1 cellular context compared by ENCODE assay signal in genomic region chr16:84032458-84033178, GRCh38.
TF ChIP-seq lines count a peak whose summit lies in the region.

No MANE protein-coding gene starts in this region.

TF ChIP-seq in GM23338, 12 proteins besides CTCF, POLR2A, EP300 and RAD21 (continued from another document):
- TF ChIP-seq REST (IDR thresholded peaks at IDR 0.05; ENCODE audit: unreplicated experiment) (no peak), NANOG (IDR thresholded peaks at IDR 0.05; ENCODE audit: borderline replicate concordance) (no peak), EZH2 (IDR thresholded peaks at IDR 0.05; ENCODE audit: low read depth, unreplicated experiment) (no peak), CREB1 (CRISPR knock-in tag; IDR thresholded peaks at IDR 0.05; ENCODE audit: low read depth) (no peak), ZNF331 (CRISPR knock-in tag; IDR thresholded peaks at IDR 0.05; ENCODE audit: low read depth) (no peak), EZH2phosphoT487 (IDR thresholded peaks at IDR 0.05; ENCODE audit: unreplicated experiment) (no peak), ZNF462 (CRISPR knock-in tag; IDR thresholded peaks at IDR 0.05) (no peak), ZNF114 (CRISPR knock-in tag; IDR thresholded peaks at IDR 0.05) (no peak)
